ENCODE assay signal across 20 cellular contexts in the genomic region with DNA sequence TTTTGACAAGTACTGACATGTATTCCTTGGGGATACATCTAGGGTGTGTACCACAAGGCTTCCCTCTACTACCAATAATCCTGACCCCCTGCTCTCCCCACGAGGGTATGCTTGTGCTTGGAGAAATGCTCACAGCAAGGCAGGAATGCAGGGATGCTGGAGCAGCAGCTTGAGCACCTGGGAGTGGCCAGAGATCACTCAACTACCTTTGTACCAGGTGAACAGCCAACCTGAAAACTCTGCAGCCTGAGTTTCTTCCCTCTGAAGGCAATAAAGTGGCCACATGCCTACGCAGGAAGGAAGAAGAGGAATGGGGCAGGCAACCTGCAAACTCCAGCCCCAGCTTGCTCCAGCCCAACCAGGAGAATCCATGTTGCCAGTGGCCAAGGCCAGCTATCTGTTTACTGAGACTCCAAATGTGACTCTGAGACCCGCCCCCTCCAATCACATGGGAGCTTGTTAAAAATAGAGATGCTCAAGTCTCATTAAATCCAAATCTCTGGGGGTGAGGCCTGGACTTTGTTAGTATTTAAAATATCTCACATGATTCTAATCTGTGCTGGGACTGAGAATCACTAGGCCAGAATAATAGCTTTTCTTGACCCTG.
A peak's percentile ranks its signal among the peaks of the same experiment; 100 is the strongest.
DNase-seq lines count a peak whose midpoint lies in the region; ATAC-seq and TF ChIP-seq lines count a peak whose summit lies in the region.
"Had no signal": no experiment of that assay in that cellular context is flagged by ENCODE, and none has a peak within 500 bp of the region (broad histone marks: within the 10 kb centered on the region; RNA-seq: fewer than 3 reads in every experiment).

No MANE protein-coding gene starts in this region.

- no peaks in the 10 kb centered on the region for H3K27me3 Mint-ChIP-seq in nephron progenitor cell (ENCODE audit: low read depth, poor library complexity)
- H3K27me3 Mint-ChIP-seq: activated naive CD4-positive, alpha-beta T cell treated with anti-CD3 and anti-CD28 coated beads, Interleukin-2, amount 10 ng/mL, durations not matched to agents 7 days and 5 days; naive thymus-derived CD4-positive, alpha-beta T cell had no signal

- WGBS in heart left ventricle, 4 donors = 72 to 90% (median 79%) methylated on average over 3 of the region's 3 CpGs

- H3K27me3 ChIP-seq in heart left ventricle = no peaks in the 10 kb centered on the region
- H3K27me3 ChIP-seq in left ventricle myocardium inferior (ENCODE audit: low read depth) = no peaks in the 10 kb centered on the region
- H3K27me3 ChIP-seq: heart right ventricle had no signal

- H3K9me3 Mint-ChIP-seq in nephron progenitor cell = peaks cover 10% of the 10 kb centered on the region
- H3K9me3 Mint-ChIP-seq: activated naive CD4-positive, alpha-beta T cell treated with anti-CD3 and anti-CD28 coated beads, Interleukin-2, amount 10 ng/mL, durations not matched to agents 7 days and 5 days; CD8-positive, alpha-beta T cell had no signal

- peak overlapping the region; percentile 33 for H3K27ac Mint-ChIP-seq in nephron progenitor cell
- H3K27ac Mint-ChIP-seq: naive thymus-derived CD4-positive, alpha-beta T cell; WTC11 had no signal

- H3K4me3 Mint-ChIP-seq in nephron progenitor cell = no peak overlapping the region
- H3K4me3 Mint-ChIP-seq: activated naive CD4-positive, alpha-beta T cell treated with anti-CD3 and anti-CD28 coated beads, Interleukin-2, amount 10 ng/mL, durations not matched to agents 7 days and 5 days; CD8-positive, alpha-beta T cell; WTC11 had no signal

- H3K9me3 ChIP-seq in heart left ventricle (no peaks in the 10 kb centered on the region), left ventricle myocardium inferior (replicated peaks) (no peaks in the 10 kb centered on the region)
- H3K9me3 ChIP-seq: heart right ventricle had no signal

- peak in 3 of 4 donors; percentile 11 to 31 (median 29) for ATAC-seq in heart left ventricle
- ATAC-seq in left lobe of liver = no peak
- ATAC-seq: CD8-positive, alpha-beta T cell; naive thymus-derived CD4-positive, alpha-beta T cell; WTC11 had no signal

- H3K27ac ChIP-seq in heart left ventricle (no peak overlapping the region), left ventricle myocardium inferior (replicated peaks) (no peak overlapping the region)
- H3K27ac ChIP-seq: heart right ventricle had no signal

- intact Hi-C loops in heart left ventricle (cut with DNase I) (no loop called here), left ventricle myocardium inferior (cut with micrococcal nuclease) (no loop called here)

- DNase-seq in heart left ventricle (peak in 1 of 5 donors; percentile 29), left ventricle myocardium inferior (no peak), epithelial cell of esophagus (ENCODE audit: low read depth) (peak; percentile 13), nephron progenitor cell (no peak), SIG-M5 (lab: John Stamatoyannopoulos, UW) (no peak), left lobe of liver (ENCODE audit: low spot score) (no peak), GM20000 (ENCODE audit: low spot score) (no peak), amniotic stem cell (lab: John Stamatoyannopoulos, UW) (no peak)
- DNase-seq: 8988T; activated CD4-positive, alpha-beta T cell treated with anti-CD3 and anti-CD28 coated beads, Interleukin-2, amount 50 U/mL, for 48 hours; activated naive CD4-positive, alpha-beta T cell treated with anti-CD3 and anti-CD28 coated beads, Interleukin-2, amount 10 ng/mL, durations not matched to agents 7 days and 5 days; CD8-positive, alpha-beta T cell; effector CD8-positive, alpha-beta T cell; naive thymus-derived CD4-positive, alpha-beta T cell; NCI-H2171; NCI-H524; stimulated activated CD4-positive, alpha-beta T cell treated with anti-CD3 and anti-CD28 coated beads, Interleukin-1b, Interleukin-23, amount 100 ng/mL, for 48 hours had no signal

- TF ChIP-seq POLR2A in heart left ventricle (IDR thresholded peaks at IDR 0.05) = no peak

- no peak overlapping the region for H3K4me3 ChIP-seq in heart left ventricle
- H3K4me3 ChIP-seq in left ventricle myocardium inferior = no peak overlapping the region
- no peak overlapping the region for H3K4me3 ChIP-seq in epithelial cell of esophagus (ENCODE audit: low read length)
- H3K4me3 ChIP-seq: heart right ventricle, smooth muscle cell had no signal

- no peaks in the 10 kb centered on the region for H3K36me3 Mint-ChIP-seq in nephron progenitor cell (ENCODE audit: low read depth)
- H3K36me3 Mint-ChIP-seq: activated naive CD4-positive, alpha-beta T cell treated with anti-CD3 and anti-CD28 coated beads, Interleukin-2, amount 10 ng/mL, durations not matched to agents 7 days and 5 days; CD8-positive, alpha-beta T cell; naive thymus-derived CD4-positive, alpha-beta T cell; WTC11 had no signal

- H3K4me1 ChIP-seq in heart left ventricle (peaks cover 0 to 35% (median 12%) of the 10 kb centered on the region in 12 donors), left ventricle myocardium inferior (peaks cover 29% of the 10 kb centered on the region)

- peaks cover 27% of the 10 kb centered on the region for H3K4me1 Mint-ChIP-seq in nephron progenitor cell

- no peak for TF ChIP-seq CTCF in heart left ventricle (IDR thresholded peaks at IDR 0.05)
- no peak for TF ChIP-seq CTCF in left ventricle myocardium inferior (IDR thresholded peaks at IDR 0.05; ENCODE audit: borderline replicate concordance)
- TF ChIP-seq CTCF in epithelial cell of esophagus (IDR thresholded peaks at IDR 0.05; ENCODE audit: insufficient read depth, low read depth, low read length, missing control alignments) = no peak
- no peak for TF ChIP-seq CTCF in nephron progenitor cell (IDR thresholded peaks at IDR 0.05)
- no peak for TF ChIP-seq CTCF in GM20000 (IDR thresholded peaks at IDR 0.05; ENCODE audit: extremely low read depth, missing control alignments)

- H3K36me3 ChIP-seq in heart left ventricle = no peaks in the 10 kb centered on the region
- H3K36me3 ChIP-seq in left ventricle myocardium inferior = no peaks in the 10 kb centered on the region
- H3K36me3 ChIP-seq: heart right ventricle had no signal
